19 cellular contexts compared by ENCODE assay signal in genomic region chr15:67468431-67468830, GRCh38. TPM values are rescaled to one million over a fixed set of nuclear protein-coding genes. Genes with fewer than 3 reads are reported as not detected.
DNase-seq lines count a peak whose midpoint lies in the region; ATAC-seq and TF ChIP-seq lines count a peak whose summit lies in the region.
"Had no signal": no experiment of that assay in that cellular context is flagged by ENCODE, and none has a peak within 500 bp of the region (broad histone marks: within the 10 kb centered on the region; RNA-seq: fewer than 3 reads in every experiment).

No MANE protein-coding gene starts in this region.

- no peak overlapping the region for H3K9ac ChIP-seq in mammary epithelial cell (ENCODE audit: insufficient read depth, low read length)

- H3K27ac ChIP-seq in mammary epithelial cell (ENCODE audit: insufficient read depth, low read depth, low read length), result no peak overlapping the region
- H3K27ac ChIP-seq in breast epithelium, result no peak overlapping the region
- no peak overlapping the region for H3K27ac ChIP-seq in left ventricle myocardium inferior (replicated peaks)
- H3K27ac ChIP-seq: A549, C4-2B had no signal

- no peaks in the 10 kb centered on the region for H3K79me2 ChIP-seq in mammary epithelial cell (ENCODE audit: insufficient read depth, low read length)

- ATAC-seq in HG02970 (IDR thresholded peaks at IDR 0.05; ENCODE audit: low FRiP score, unreplicated experiment), result no peak
- ATAC-seq: A549, HepG2 had no signal

- dilution Hi-C loops in mammary epithelial cell (cut with HindIII; ENCODE audit: low sequenced_read_pairs), result no loop called here

- no peak overlapping the region for H2AFZ ChIP-seq in mammary epithelial cell (ENCODE audit: low read depth, low read length)

- DNase-seq in mammary epithelial cell (peak; percentile 33), breast epithelium (ENCODE audit: low spot score in 2 of 2) (no peak), NCI-H2171 treated with DMSO at 0.1 percent for 48 hours (lab: John Stamatoyannopoulos, UW) (peak; percentile 78), inferior parietal cortex (ENCODE audit: extremely low spot score) (peak; percentile 23), left ventricle myocardium inferior (no peak), ACHN (no peak), HPDE6-E6E7 (ENCODE audit: extremely low spot score) (no peak)
- DNase-seq: DMS53, HFFc6, KG1, NCI-H1048, NCI-H187 treated with DMSO at 0.1 percent for 48 hours, NCI-H524, OCI-M1, SHP77 treated with DMSO at 0.1 percent for 48 hours had no signal

- H3K4me1 ChIP-seq in mammary epithelial cell (ENCODE audit: insufficient read depth, low read length) (peaks cover 35% of the 10 kb centered on the region), breast epithelium (no peaks in the 10 kb centered on the region), left ventricle myocardium inferior (no peaks in the 10 kb centered on the region)
- H3K4me1 ChIP-seq: A549 had no signal

- no peaks in the 10 kb centered on the region for H4K20me1 ChIP-seq in mammary epithelial cell (ENCODE audit: insufficient read depth, low read length)

- WGBS in mammary epithelial cell (ENCODE audit: low coverage, missing lambda C conversion rate), result 20% methylated on average over 3 of the region's 3 CpGs

- CTCF ChIA-PET in mammary epithelial cell (lab: Charles Lee; ENCODE audit: low non-redundant PET), result interaction anchor here (0.5 kb wide), 1 partner anchor 316 kb away, joined by 9 read pairs; no protein-coding TSS in a partner anchor

- no peak for TF ChIP-seq POLR2A in breast epithelium (IDR thresholded peaks at IDR 0.05)

- in situ Hi-C loops in mammary epithelial cell (cut with MboI; ENCODE audit: low sequenced_read_pairs in 2 of 2), result loop anchor here in 1 of 2 donors (5.0 kb wide), 1 partner anchor 364 kb away; no protein-coding TSS in a partner anchor
- in situ Hi-C loops in ACHN (cut with HindIII; ENCODE audit: low pct_ligation_motif_present, low pct_unique_long_range_greater_than_20kb, low sequenced_read_pairs), result no loop called here

- H3K9me3 ChIP-seq in mammary epithelial cell (replicated peaks; ENCODE audit: insufficient read depth, low read length) (no peaks in the 10 kb centered on the region), breast epithelium (no peaks in the 10 kb centered on the region), left ventricle myocardium inferior (replicated peaks) (no peaks in the 10 kb centered on the region)
- H3K9me3 ChIP-seq: A549 had no signal

- H3K36me3 ChIP-seq in mammary epithelial cell (ENCODE audit: insufficient read depth, low read length) (no peaks in the 10 kb centered on the region), breast epithelium (no peaks in the 10 kb centered on the region), left ventricle myocardium inferior (peaks cover 4% of the 10 kb centered on the region)

- H3K4me3 ChIP-seq in mammary epithelial cell (replicated peaks in 1 of 3; ENCODE audit: insufficient read depth in 1 of 3, low read depth in 2 of 3, low read length in 3 of 3) (no peak overlapping the region), breast epithelium (no peak overlapping the region), left ventricle myocardium inferior (no peak overlapping the region)
- H3K4me3 ChIP-seq: A549 had no signal

- H3K4me2 ChIP-seq in mammary epithelial cell (ENCODE audit: insufficient read depth, low read depth, low read length), result peak overlapping the region; percentile 50
- H3K4me2 ChIP-seq: A549 had no signal

- TF ChIP-seq CTCF in mammary epithelial cell (conservative IDR thresholded peaks at IDR 0.05 in 1 of 2, IDR thresholded peaks at IDR 0.05 in 1 of 2; ENCODE audit: extremely low read depth in 1 of 2, insufficient read depth in 1 of 2, low read depth in 1 of 2, low read length in 2 of 2) (no peak), breast epithelium (IDR thresholded peaks at IDR 0.05) (no peak), left ventricle myocardium inferior (IDR thresholded peaks at IDR 0.05; ENCODE audit: borderline replicate concordance) (no peak)

- BruUV-seq in mammary epithelial cell (replicated peaks; lab: Mats Ljungman, UMichigan), result no TSS peak

- no peaks in the 10 kb centered on the region for H3K27me3 ChIP-seq in mammary epithelial cell (ENCODE audit: insufficient read depth, low read length)
- H3K27me3 ChIP-seq in breast epithelium, result no peaks in the 10 kb centered on the region
- H3K27me3 ChIP-seq in left ventricle myocardium inferior (ENCODE audit: low read depth), result no peaks in the 10 kb centered on the region

- intact Hi-C loops in mammary epithelial cell (cut with micrococcal nuclease) (no loop called here), breast epithelium (cut with DNase I; ENCODE audit: low total_unique reads) (no loop called here), left ventricle myocardium inferior (cut with micrococcal nuclease) (no loop called here)

RNA-seq across cellular contexts. Expression of gene C15orf61, which starts 52.5 kb away (rescaled TPM):
- 1 to 10 TPM; 6.2 to 6.3 TPM for total RNA-seq in mammary epithelial cell
- polyA plus RNA-seq in mammary epithelial cell, result 1.9 TPM
- polyA minus RNA-seq in mammary epithelial cell, result not detected
- 10 to 100 TPM in 1 of 3 donors, 1 to 10 TPM in 2; 3.8 to 24.3 (median 4.6) TPM for total RNA-seq in breast epithelium
- 13.8 TPM for total RNA-seq in left ventricle myocardium inferior

Comparison
In these comparisons a context has a peak if more than half of its experiments do, and no peak if none do; other contexts are left out.
1. DNase-seq: peak in mammary epithelial cell (single experiment), NCI-H2171 treated with DMSO at 0.1 percent for 48 hours (single experiment) and inferior parietal cortex (single experiment); none in breast epithelium (0 of 2), left ventricle myocardium inferior (single experiment), ACHN (single experiment) and HPDE6-E6E7 (single experiment).